In the genomic region with DNA sequence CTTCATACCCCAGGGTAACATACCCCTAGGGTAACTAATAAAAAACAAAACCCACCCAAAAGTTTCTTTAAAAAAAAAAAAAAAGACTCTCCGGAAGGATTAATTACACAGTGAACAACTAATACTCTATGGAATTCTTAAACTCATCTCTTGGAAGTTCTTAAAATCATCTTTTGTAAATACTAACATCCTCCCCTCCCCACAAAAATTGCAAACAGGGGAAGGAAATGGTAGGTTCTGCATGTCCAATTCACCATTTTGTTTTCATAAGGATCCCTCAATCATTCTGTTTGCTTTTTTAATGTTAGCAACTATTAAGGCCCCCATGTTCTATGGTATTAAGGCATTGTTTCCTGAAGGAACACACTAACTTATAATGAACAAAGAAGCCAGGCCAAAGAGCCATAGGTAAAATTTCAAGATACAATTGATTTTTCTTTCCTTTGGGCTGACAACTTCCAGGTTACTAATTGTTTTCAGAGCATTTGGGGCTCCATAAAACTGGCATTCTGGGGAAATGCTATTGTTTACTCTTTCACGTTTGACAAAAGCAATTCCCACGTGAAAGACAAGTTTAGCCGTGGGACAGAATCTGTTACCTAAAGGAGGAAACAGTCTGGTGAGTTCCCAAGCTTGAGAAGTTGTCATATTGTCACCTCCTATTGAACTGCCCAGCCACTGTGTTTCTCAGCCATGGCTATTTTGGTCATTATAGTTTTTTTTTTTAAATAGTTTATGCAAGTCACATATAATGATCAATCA, we compare ENCODE assay signal across 15 cellular contexts.
DNase-seq lines count a peak whose midpoint lies in the region; ATAC-seq and TF ChIP-seq lines count a peak whose summit lies in the region.
"Had no signal": no experiment of that assay in that cellular context is flagged by ENCODE, and none has a peak within 500 bp of the region (broad histone marks: within the 10 kb centered on the region; RNA-seq: fewer than 3 reads in every experiment).

No MANE protein-coding gene starts in this region.

- H3K27me3 ChIP-seq in GM23338 (ENCODE audit: insufficient read depth) (no peaks in the 10 kb centered on the region), neural progenitor cell (no peaks in the 10 kb centered on the region)

- H3K4me1 Mint-ChIP-seq in GM23338 (peaks cover 53% of the 10 kb centered on the region), neural progenitor cell (no peaks in the 10 kb centered on the region)

- H3K79me2 ChIP-seq in GM23338 (replicated peaks; ENCODE audit: insufficient read depth) (no peaks in the 10 kb centered on the region; the same call in 1 of the 2 replicates), neural progenitor cell (ENCODE audit: low read depth) (no peaks in the 10 kb centered on the region)

- 0 out of 2 replicates have a peak overlapping the region, but pooled peaks have one; percentile 40 for H3K27ac ChIP-seq in GM23338 (ENCODE audit: low read depth)
- no peak overlapping the region for H3K27ac ChIP-seq in neural progenitor cell

- no peak for ATAC-seq in GM23338
- no peak for ATAC-seq in GM21447 (IDR thresholded peaks at IDR 0.05; ENCODE audit: unreplicated experiment)

- H3K4me3 ChIP-seq in GM23338 (no peak overlapping the region), neural progenitor cell (no peak overlapping the region)
- H3K4me3 ChIP-seq: HAP-1 had no signal

- H3K27ac Mint-ChIP-seq in GM23338 = peak overlapping the region; percentile 84
- H3K27ac Mint-ChIP-seq in neural progenitor cell = no peak overlapping the region
- H3K27ac Mint-ChIP-seq: B cell; CD4-positive, alpha-beta T cell had no signal

- H4K20me1 ChIP-seq in GM23338 (replicated peaks; ENCODE audit: insufficient read depth) = no peaks in the 10 kb centered on the region
- H4K20me1 ChIP-seq in neural progenitor cell (ENCODE audit: low read depth) = no peaks in the 10 kb centered on the region

- H3K27me3 Mint-ChIP-seq in GM23338 (ENCODE audit: insufficient read depth, low read depth, poor library complexity) = peaks cover 2% of the 10 kb centered on the region
- no peaks in the 10 kb centered on the region for H3K27me3 Mint-ChIP-seq in neural progenitor cell (ENCODE audit: insufficient read depth, low read depth)
- H3K27me3 Mint-ChIP-seq: B cell; CD4-positive, alpha-beta T cell had no signal

- H3K9ac ChIP-seq in neural progenitor cell = no peak overlapping the region

- no peaks in the 10 kb centered on the region for H3K9me2 ChIP-seq in GM23338 (ENCODE audit: insufficient read depth)

- TF ChIP-seq CTCF in GM23338 (conservative IDR thresholded peaks at IDR 0.05; ENCODE audit: low read depth in 2 of 2) = no peak
- TF ChIP-seq CTCF in neural progenitor cell (IDR thresholded peaks at IDR 0.05) = no peak

- no peak overlapping the region for H3K4me2 ChIP-seq in GM23338
- no peak overlapping the region for H3K4me2 ChIP-seq in neural progenitor cell

- H3K36me3 ChIP-seq in GM23338 (ENCODE audit: insufficient read depth) (peaks cover 12% of the 10 kb centered on the region), neural progenitor cell (no peaks in the 10 kb centered on the region)
- H3K36me3 ChIP-seq: HAP-1 had no signal

- peak; percentile 62 for DNase-seq in EH (ENCODE audit: low read depth)
- DNase-seq in GM23338 (ENCODE audit: low spot score) = no peak
- DNase-seq in dermis blood vessel endothelial cell = peak; percentile 53
- no peak for DNase-seq in neural progenitor cell (ENCODE audit: low spot score)
- DNase-seq in NCI-H526 treated with DMSO at 0.1 percent for 48 hours (lab: John Stamatoyannopoulos, UW) = no peak
- no peak for DNase-seq in T-helper 1 cell
- DNase-seq: C1 segment of cervical spinal cord; Calu3; CD4-positive, alpha-beta T cell; DMS153; DMS79 treated with DMSO at 0.1 percent for 48 hours; KG1 had no signal

- H3K9me3 ChIP-seq in neural progenitor cell (ENCODE audit: low read depth) = no peaks in the 10 kb centered on the region
- H3K9me3 ChIP-seq: HAP-1 had no signal

- H2AFZ ChIP-seq in GM23338 = no peak overlapping the region
- peak overlapping the region; percentile 73 for H2AFZ ChIP-seq in neural progenitor cell (replicated peaks)

- H3K4me3 Mint-ChIP-seq in GM23338 (no peak overlapping the region), neural progenitor cell (no peak overlapping the region)
- H3K4me3 Mint-ChIP-seq: B cell; CD4-positive, alpha-beta T cell had no signal

- H3K36me3 Mint-ChIP-seq in GM23338 (ENCODE audit: low read depth) (peaks cover 51% of the 10 kb centered on the region), neural progenitor cell (no peaks in the 10 kb centered on the region)

- peaks cover 46% of the 10 kb centered on the region for H3K4me1 ChIP-seq in GM23338 (ENCODE audit: insufficient read depth)
- peaks cover 22% of the 10 kb centered on the region for H3K4me1 ChIP-seq in neural progenitor cell

- H3K9me3 Mint-ChIP-seq in GM23338 = no peaks in the 10 kb centered on the region
- H3K9me3 Mint-ChIP-seq in neural progenitor cell = no peaks in the 10 kb centered on the region
- H3K9me3 Mint-ChIP-seq: CD4-positive, alpha-beta T cell had no signal

- H3F3A ChIP-seq in GM23338 (replicated peaks; ENCODE audit: low read depth) (no peaks in the 10 kb centered on the region), neural progenitor cell (ENCODE audit: low read depth) (no peaks in the 10 kb centered on the region)

TF ChIP-seq in GM23338, 12 proteins besides CTCF, POLR2A, EP300 and RAD21:
- TF ChIP-seq POLR2AphosphoS5 (IDR thresholded peaks at IDR 0.05; ENCODE audit: low read depth) (no peak), CREB1 (CRISPR knock-in tag; IDR thresholded peaks at IDR 0.05; ENCODE audit: low read depth) (no peak), EZH2phosphoT487 (IDR thresholded peaks at IDR 0.05; ENCODE audit: unreplicated experiment) (no peak)
- TF ChIP-seq, protein P1, sequence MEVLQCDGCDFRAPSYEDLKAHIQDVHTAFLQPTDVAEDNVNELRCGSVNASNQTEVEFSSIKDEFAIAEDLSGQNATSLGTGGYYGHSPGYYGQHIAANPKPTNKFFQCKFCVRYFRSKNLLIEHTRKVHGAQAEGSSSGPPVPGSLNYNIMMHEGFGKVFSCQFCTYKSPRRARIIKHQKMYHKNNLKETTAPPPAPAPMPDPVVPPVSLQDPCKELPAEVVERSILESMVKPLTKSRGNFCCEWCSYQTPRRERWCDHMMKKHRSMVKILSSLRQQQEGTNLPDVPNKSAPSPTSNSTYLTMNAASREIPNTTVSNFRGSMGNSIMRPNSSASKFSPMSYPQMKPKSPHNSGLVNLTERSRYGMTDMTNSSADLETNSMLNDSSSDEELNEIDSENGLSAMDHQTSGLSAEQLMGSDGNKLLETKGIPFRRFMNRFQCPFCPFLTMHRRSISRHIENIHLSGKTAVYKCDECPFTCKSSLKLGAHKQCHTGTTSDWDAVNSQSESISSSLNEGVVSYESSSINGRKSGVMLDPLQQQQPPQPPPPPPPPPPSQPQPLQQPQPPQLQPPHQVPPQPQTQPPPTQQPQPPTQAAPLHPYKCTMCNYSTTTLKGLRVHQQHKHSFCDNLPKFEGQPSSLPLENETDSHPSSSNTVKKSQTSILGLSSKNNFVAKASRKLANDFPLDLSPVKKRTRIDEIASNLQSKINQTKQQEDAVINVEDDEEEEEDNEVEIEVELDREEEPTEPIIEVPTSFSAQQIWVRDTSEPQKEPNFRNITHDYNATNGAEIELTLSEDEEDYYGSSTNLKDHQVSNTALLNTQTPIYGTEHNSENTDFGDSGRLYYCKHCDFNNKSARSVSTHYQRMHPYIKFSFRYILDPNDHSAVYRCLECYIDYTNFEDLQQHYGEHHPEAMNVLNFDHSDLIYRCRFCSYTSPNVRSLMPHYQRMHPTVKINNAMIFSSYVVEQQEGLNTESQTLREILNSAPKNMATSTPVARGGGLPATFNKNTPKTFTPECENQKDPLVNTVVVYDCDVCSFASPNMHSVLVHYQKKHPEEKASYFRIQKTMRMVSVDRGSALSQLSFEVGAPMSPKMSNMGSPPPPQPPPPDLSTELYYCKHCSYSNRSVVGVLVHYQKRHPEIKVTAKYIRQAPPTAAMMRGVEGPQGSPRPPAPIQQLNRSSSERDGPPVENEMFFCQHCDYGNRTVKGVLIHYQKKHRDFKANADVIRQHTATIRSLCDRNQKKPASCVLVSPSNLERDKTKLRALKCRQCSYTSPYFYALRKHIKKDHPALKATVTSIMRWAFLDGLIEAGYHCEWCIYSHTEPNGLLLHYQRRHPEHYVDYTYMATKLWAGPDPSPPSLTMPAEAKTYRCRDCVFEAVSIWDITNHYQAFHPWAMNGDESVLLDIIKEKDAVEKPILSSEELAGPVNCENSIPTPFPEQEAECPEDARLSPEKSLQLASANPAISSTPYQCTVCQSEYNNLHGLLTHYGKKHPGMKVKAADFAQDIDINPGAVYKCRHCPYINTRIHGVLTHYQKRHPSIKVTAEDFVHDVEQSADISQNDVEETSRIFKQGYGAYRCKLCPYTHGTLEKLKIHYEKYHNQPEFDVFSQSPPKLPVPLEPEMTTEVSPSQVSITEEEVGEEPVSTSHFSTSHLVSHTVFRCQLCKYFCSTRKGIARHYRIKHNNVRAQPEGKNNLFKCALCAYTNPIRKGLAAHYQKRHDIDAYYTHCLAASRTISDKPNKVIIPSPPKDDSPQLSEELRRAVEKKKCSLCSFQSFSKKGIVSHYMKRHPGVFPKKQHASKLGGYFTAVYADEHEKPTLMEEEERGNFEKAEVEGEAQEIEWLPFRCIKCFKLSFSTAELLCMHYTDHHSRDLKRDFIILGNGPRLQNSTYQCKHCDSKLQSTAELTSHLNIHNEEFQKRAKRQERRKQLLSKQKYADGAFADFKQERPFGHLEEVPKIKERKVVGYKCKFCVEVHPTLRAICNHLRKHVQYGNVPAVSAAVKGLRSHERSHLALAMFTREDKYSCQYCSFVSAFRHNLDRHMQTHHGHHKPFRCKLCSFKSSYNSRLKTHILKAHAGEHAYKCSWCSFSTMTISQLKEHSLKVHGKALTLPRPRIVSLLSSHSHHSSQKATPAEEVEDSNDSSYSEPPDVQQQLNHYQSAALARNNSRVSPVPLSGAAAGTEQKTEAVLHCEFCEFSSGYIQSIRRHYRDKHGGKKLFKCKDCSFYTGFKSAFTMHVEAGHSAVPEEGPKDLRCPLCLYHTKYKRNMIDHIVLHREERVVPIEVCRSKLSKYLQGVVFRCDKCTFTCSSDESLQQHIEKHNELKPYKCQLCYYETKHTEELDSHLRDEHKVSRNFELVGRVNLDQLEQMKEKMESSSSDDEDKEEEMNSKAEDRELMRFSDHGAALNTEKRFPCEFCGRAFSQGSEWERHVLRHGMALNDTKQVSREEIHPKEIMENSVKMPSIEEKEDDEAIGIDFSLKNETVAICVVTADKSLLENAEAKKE (CRISPR knock-in tag; IDR thresholded peaks at IDR 0.05) = no peak

Comparison
In these comparisons a context has a peak if more than half of its experiments do, and no peak if none do; other contexts are left out.
1. DNase-seq: peak in EH (single experiment) and dermis blood vessel endothelial cell (single experiment); none in GM23338 (single experiment), neural progenitor cell (single experiment), NCI-H526 treated with DMSO at 0.1 percent for 48 hours (single experiment) and T-helper 1 cell (0 of 5).